Comparison of ENCODE assay signal across 26 cellular contexts in the genomic region with DNA sequence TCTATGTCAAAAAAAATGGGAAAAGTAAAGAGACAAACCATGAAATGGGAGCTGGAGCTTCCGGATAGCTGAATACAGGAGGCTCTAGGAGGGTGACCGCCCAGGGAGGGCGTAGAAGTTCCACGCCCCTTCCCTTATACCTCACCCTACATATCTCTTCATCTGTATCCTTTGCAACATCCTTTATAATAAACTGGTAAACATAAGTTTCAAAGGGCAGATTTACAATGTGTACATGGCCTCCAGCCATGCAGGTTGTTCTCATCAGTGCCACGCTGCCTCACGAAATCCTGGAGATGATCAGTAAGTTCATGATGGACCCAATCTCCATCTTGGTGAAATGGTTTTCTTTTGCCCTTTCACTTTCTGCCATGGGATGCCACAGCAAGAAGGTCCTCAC.
"Had no signal": no experiment of that assay in that cellular context is flagged by ENCODE, and none has a peak within 500 bp of the region (broad histone marks: within the 10 kb centered on the region; RNA-seq: fewer than 3 reads in every experiment).

No MANE protein-coding gene starts in this region.

- H3K36me3 Mint-ChIP-seq: immature natural killer cell; naive thymus-derived CD4-positive, alpha-beta T cell; neural progenitor cell had no signal

- H3K27me3 ChIP-seq: dorsolateral prefrontal cortex, neural progenitor cell, right atrium auricular region, testis, tibial artery had no signal

- H3K4me2 ChIP-seq: neural progenitor cell, smooth muscle cell had no signal

- H3K4me3 Mint-ChIP-seq: immature natural killer cell; naive thymus-derived CD4-positive, alpha-beta T cell; nephron; neural progenitor cell; type B pancreatic cell had no signal

- H3K9me3 ChIP-seq: prostate gland, right atrium auricular region, testis, tibial artery had no signal

- H3K36me3 ChIP-seq: neural progenitor cell, prostate gland, right atrium auricular region, tibial artery had no signal

- DNase-seq: dorsolateral prefrontal cortex; effector CD4-positive, alpha-beta T cell; hypothalamus; immature natural killer cell; islet precursor cell; kidney glomerular epithelial cell; mesenchymal stem cell; midbrain; naive thymus-derived CD4-positive, alpha-beta T cell; stimulated activated CD4-positive, alpha-beta T cell treated with anti-CD3 and anti-CD28 coated beads, Interleukin-12 subunit alpha, Interleukin-12 subunit beta, amount 100 ng/mL, for 4 hours; stimulated activated CD4-positive, alpha-beta T cell treated with anti-CD3 and anti-CD28 coated beads, Interleukin-1b, Interleukin-23, amount 100 ng/mL, for 48 hours; stimulated activated CD4-positive, alpha-beta T cell treated with anti-CD3 and anti-CD28 coated beads, Interleukin-4, amount 100 ng/mL, for 1 hour; stimulated activated CD8-positive, alpha-beta memory T cell treated with anti-CD3 and anti-CD28 coated beads, Interleukin-4, amount 100 ng/mL, for 48 hours; stimulated activated naive CD8-positive, alpha-beta T cell treated with anti-CD3 and anti-CD28 coated beads, Interleukin-15, Interleukin-2, amounts not matched to agents 100 U/mL and 50 U/mL, for 24 hours; substantia nigra; testis; tibial artery had no signal

- H3K27ac Mint-ChIP-seq: immature natural killer cell; naive thymus-derived CD4-positive, alpha-beta T cell; nephron; neural progenitor cell; type B pancreatic cell had no signal

- H3K9ac ChIP-seq: neural progenitor cell had no signal

- ATAC-seq: left lobe of liver; naive thymus-derived CD4-positive, alpha-beta T cell; sciatic nerve; stimulated activated naive CD8-positive, alpha-beta T cell treated with anti-CD3 and anti-CD28 coated beads, Interleukin-15, Interleukin-2, amounts not matched to agents 100 U/mL and 50 U/mL, for 24 hours had no signal

- H3K27ac ChIP-seq: dorsolateral prefrontal cortex, neural progenitor cell, prostate gland, right atrium auricular region, testis, tibial artery had no signal

- H3K9me3 Mint-ChIP-seq: immature natural killer cell; naive thymus-derived CD4-positive, alpha-beta T cell; nephron; neural progenitor cell; type B pancreatic cell had no signal

- H3K4me3 ChIP-seq: dorsolateral prefrontal cortex, lung, neural progenitor cell, prostate gland, right atrium auricular region, smooth muscle cell, testis, tibial artery had no signal

- H3K27me3 Mint-ChIP-seq: type B pancreatic cell had no signal

- H3K4me1 Mint-ChIP-seq: immature natural killer cell, neural progenitor cell had no signal

- H2AFZ ChIP-seq: neural progenitor cell had no signal
